ENCODE assay signal across 9 cellular contexts in genomic region chr12:93990832-93991748, GRCh38.
DNase-seq lines count a peak whose midpoint lies in the region; TF ChIP-seq lines count a peak whose summit lies in the region.
"Had no signal": no experiment of that assay in that cellular context is flagged by ENCODE, and none has a peak within 500 bp of the region (broad histone marks: within the 10 kb centered on the region; RNA-seq: fewer than 3 reads in every experiment).

No MANE protein-coding gene starts in this region.

- H3K4me3 ChIP-seq in kidney epithelial cell (ENCODE audit: low read depth, low read length) (no peak overlapping the region), subcutaneous abdominal adipose tissue (ENCODE audit: low read depth in 1 of 5, low read length in 5 of 5) (peak overlapping the region in 4 of 5 donors; percentile 23 to 48 (median 38))

- peaks cover 5 to 39% (median 35%) of the 10 kb centered on the region in 5 donors for H3K4me1 ChIP-seq in subcutaneous abdominal adipose tissue (ENCODE audit: control insufficient read depth in 5 of 5, insufficient read depth in 5 of 5, low read length in 5 of 5)

- peak overlapping the region; percentile 90 for H3K27ac ChIP-seq in subcutaneous abdominal adipose tissue (ENCODE audit: low read depth, low read length)

- peak overlapping the region in 4 of 5 donors; percentile 15 to 56 (median 39) for H3K9ac ChIP-seq in subcutaneous abdominal adipose tissue (ENCODE audit: low read length in 5 of 5)

- H3K36me3 ChIP-seq in kidney epithelial cell (ENCODE audit: control insufficient read depth, insufficient read depth, low read length) (no peaks in the 10 kb centered on the region), subcutaneous abdominal adipose tissue (ENCODE audit: control insufficient read depth in 5 of 5, insufficient read depth in 5 of 5, low read length in 5 of 5) (no peaks in the 10 kb centered on the region)

- no peaks in the 10 kb centered on the region for H3K9me3 ChIP-seq in subcutaneous abdominal adipose tissue (ENCODE audit: control insufficient read depth in 5 of 5, low read length in 5 of 5)

- peak; percentile 8 for DNase-seq in DMS 273 (lab: John Stamatoyannopoulos, UW; ENCODE audit: unreplicated experiment)
- no peak for DNase-seq in DMS 273 treated with DMSO at 0.1 percent for 48 hours (lab: John Stamatoyannopoulos, UW)
- peak; percentile 29 for DNase-seq in cerebellar cortex (ENCODE audit: low spot score)
- no peak for DNase-seq in kidney epithelial cell (ENCODE audit: low read depth)
- DNase-seq in COLO829 (ENCODE audit: low spot score): no peak
- DNase-seq in DMS153 treated with DMSO at 0.1 percent for 48 hours (lab: John Stamatoyannopoulos, UW; ENCODE audit: unreplicated experiment): no peak
- DNase-seq in HK-2 (ENCODE audit: unreplicated experiment): no peak
- DNase-seq: 8988T had no signal

- peak; percentile 42 for TF ChIP-seq CTCF in kidney epithelial cell (IDR thresholded peaks at IDR 0.05; ENCODE audit: insufficient read depth, low read length, poor library complexity, severe bottlenecking)

- H3K27me3 ChIP-seq in kidney epithelial cell (ENCODE audit: control insufficient read depth, insufficient read depth, low read length) (no peaks in the 10 kb centered on the region), subcutaneous abdominal adipose tissue (ENCODE audit: control insufficient read depth in 5 of 5, insufficient read depth in 4 of 5, low read length in 5 of 5) (no peaks in the 10 kb centered on the region)

Comparison
In these comparisons a context has a peak if more than half of its experiments do, and no peak if none do; other contexts are left out.
1. DNase-seq: peak in DMS 273 (single experiment) and cerebellar cortex (single experiment); none in DMS 273 treated with DMSO at 0.1 percent for 48 hours (single experiment), kidney epithelial cell (single experiment), COLO829 (single experiment), DMS153 treated with DMSO at 0.1 percent for 48 hours (single experiment) and HK-2 (single experiment).